10 cellular contexts compared by ENCODE assay signal in the genomic region with DNA sequence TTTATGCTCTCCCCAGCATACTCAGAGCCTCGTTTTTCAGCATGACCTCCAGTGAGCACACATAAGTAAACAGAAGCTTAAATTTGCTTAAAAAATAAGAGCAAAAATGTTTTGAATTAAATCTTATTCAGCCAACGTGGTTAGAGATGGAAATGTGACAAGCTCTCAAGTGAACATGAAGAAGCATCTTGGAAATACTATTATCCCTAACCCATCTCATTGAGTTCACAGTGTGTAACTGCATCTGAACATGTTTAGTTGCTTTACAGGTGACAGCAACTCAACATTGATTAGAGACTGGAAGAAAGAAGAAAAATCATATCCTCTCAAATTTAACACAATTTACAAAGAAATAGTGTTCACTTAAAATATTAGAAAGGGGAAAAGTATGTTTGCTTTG.
"Had no signal": no experiment of that assay in that cellular context is flagged by ENCODE, and none has a peak within 500 bp of the region (broad histone marks: within the 10 kb centered on the region; RNA-seq: fewer than 3 reads in every experiment).

No MANE protein-coding gene starts in this region.

- DNase-seq: GM23248, GOT3, H7, H9, HCEC 1CT had no signal

- H3K4me3 ChIP-seq: GM23248, GM23338, HAP-1 had no signal

- ATAC-seq: GM23338, HCT116 had no signal

- H3K36me3 ChIP-seq: HAP-1 had no signal

- H3K27ac ChIP-seq: GM23248 had no signal

- H2AFZ ChIP-seq: GM23248, GM23338 had no signal

- H3K9me3 ChIP-seq: HAP-1 had no signal

- H3K27ac Mint-ChIP-seq: GM23338, H9 had no signal

- H3K4me2 ChIP-seq: GM23338 had no signal

- FAIRE-seq: H1, H54 had no signal

- H3K4me3 Mint-ChIP-seq: GM23338, H9 had no signal

- H3K9ac ChIP-seq: GM23248 had no signal
